Comparison of ENCODE assay signal across 9 cellular contexts in the genomic region with DNA sequence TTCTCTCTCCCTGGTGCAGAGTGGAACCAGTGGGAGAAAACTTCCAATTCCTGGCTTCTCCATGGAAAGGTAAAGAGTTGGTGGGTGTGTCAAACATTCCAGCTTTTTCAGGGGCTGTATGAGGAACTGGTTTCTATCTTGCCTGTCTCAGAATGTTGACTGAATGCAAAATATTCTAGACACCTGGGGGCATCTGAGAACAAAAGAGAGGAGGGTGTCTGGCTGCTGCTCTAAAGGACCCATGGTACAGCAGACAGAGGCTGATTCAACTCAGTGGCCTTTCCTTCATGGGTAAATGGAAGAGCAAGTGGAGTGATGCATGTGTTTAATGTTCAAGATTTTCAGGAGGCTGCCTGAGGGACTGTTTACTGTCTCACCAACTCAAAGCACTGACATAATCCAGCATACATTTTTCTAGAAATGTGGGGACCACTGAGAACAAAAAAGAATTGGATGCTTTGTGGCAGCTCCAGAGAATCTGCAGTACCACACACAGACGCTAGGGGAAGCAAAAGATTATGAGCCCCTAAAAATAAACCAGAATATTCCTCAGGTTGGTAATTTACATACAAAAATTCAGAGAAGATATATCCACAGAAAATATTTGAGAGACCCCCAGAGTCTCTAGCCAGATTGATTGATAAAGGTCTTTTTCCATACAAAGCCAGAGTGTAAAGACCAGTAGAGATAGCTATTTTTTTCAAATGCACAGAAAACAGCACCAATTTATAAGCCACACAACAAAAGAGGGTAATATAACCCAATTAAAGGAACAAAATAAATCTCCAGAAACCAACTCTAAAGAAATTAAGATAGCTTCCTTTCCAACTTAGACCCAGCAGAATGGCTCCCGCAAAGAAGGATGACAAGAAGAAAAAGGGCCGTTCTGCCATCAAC. TPM values are rescaled to one million over a fixed set of nuclear protein-coding genes. Genes with fewer than 3 reads are reported as not detected.
DNase-seq lines count a peak whose midpoint lies in the region; ATAC-seq and TF ChIP-seq lines count a peak whose summit lies in the region.
"Had no signal": no experiment of that assay in that cellular context is flagged by ENCODE, and none has a peak within 500 bp of the region (broad histone marks: within the 10 kb centered on the region; RNA-seq: fewer than 3 reads in every experiment).

No MANE protein-coding gene starts in this region.

- H3K27ac ChIP-seq in breast epithelium (no peak overlapping the region), Peyer's patch (no peak overlapping the region), transverse colon (no peak overlapping the region)

- no peaks in the 10 kb centered on the region for H3K4me1 ChIP-seq in breast epithelium
- H3K4me1 ChIP-seq in Peyer's patch = no peaks in the 10 kb centered on the region
- no peaks in the 10 kb centered on the region for H3K4me1 ChIP-seq in transverse colon

- no peaks in the 10 kb centered on the region for H3K36me3 Mint-ChIP-seq in MCF 10A (ENCODE audit: insufficient read depth, unreplicated experiment)

- CTCF ChIA-PET in MCF 10A (lab: Yijun Ruan, JAX) = interaction anchor here (0.6 to 1.1 kb wide), 6 partner anchors 11 to 206 kb away, joined by 3 to 4 read pairs (median 3); no protein-coding TSS in a partner anchor

- in situ Hi-C loops in transverse colon (cut with MboI; ENCODE audit: low pct_ligation_motif_present in 1 of 4, low pct_unique_long_range_greater_than_20kb in 1 of 4, low sequenced_read_pairs in 3 of 4) = no loop called here

- no peak overlapping the region for H3K4me3 Mint-ChIP-seq in MCF 10A (ENCODE audit: unreplicated experiment)
- H3K4me3 Mint-ChIP-seq: central memory CD8-positive, alpha-beta T cell had no signal

- no peak for TF ChIP-seq EP300 in transverse colon (IDR thresholded peaks at IDR 0.05; ENCODE audit: low read depth)

- ATAC-seq in HG03108 (IDR thresholded peaks at IDR 0.05; ENCODE audit: unreplicated experiment) = no peak

- TF ChIP-seq POLR2A in breast epithelium (IDR thresholded peaks at IDR 0.05) (no peak), Peyer's patch (IDR thresholded peaks at IDR 0.05) (no peak), transverse colon (IDR thresholded peaks at IDR 0.05) (no peak)

- no peaks in the 10 kb centered on the region for H3K4me1 Mint-ChIP-seq in MCF 10A (ENCODE audit: insufficient read depth, unreplicated experiment)
- H3K4me1 Mint-ChIP-seq: central memory CD8-positive, alpha-beta T cell had no signal

- WGBS in transverse colon (ENCODE audit: low coverage in 1 of 2), 2 donors = 14 to 66% methylated on average over 1 to 3 of the region's 3 CpGs

- H3K27me3 ChIP-seq in breast epithelium (peaks cover 0 to 9% of the 10 kb centered on the region in 2 donors), Peyer's patch (no peaks in the 10 kb centered on the region), transverse colon (no peaks in the 10 kb centered on the region)

- TF ChIP-seq CTCF in MCF 10A (IDR thresholded peaks at IDR 0.05; ENCODE audit: unreplicated experiment) (peak; percentile 60), breast epithelium (IDR thresholded peaks at IDR 0.05) (no peak), Peyer's patch (IDR thresholded peaks at IDR 0.05) (peak in 4 of 6 experiments; percentile 30 to 46 (median 40)), transverse colon (IDR thresholded peaks at IDR 0.05) (peak; percentile 20 to 54 (median 45))

- POLR2A ChIA-PET in MCF 10A (lab: Yijun Ruan, JAX) = no interaction called here

- H3K9me3 ChIP-seq in breast epithelium = peaks cover 24 to 61% of the 10 kb centered on the region in 2 donors
- peaks cover 0 to 3% (median 0%) of the 10 kb centered on the region in 4 donors for H3K9me3 ChIP-seq in Peyer's patch
- no peaks in the 10 kb centered on the region for H3K9me3 ChIP-seq in transverse colon

- no TSS peak for BruUV-seq in MCF 10A (replicated peaks; lab: Mats Ljungman, UMichigan)

- peaks cover 3% of the 10 kb centered on the region for H3K27me3 Mint-ChIP-seq in MCF 10A (ENCODE audit: insufficient read depth, unreplicated experiment)
- H3K27me3 Mint-ChIP-seq: central memory CD8-positive, alpha-beta T cell had no signal

- peaks cover 30% of the 10 kb centered on the region for H3K9me3 Mint-ChIP-seq in MCF 10A (ENCODE audit: unreplicated experiment)

- DNase-seq in MCF 10A (ENCODE audit: unreplicated experiment) = peak; percentile 18
- no peak for DNase-seq in breast epithelium (ENCODE audit: low spot score in 2 of 2)
- DNase-seq in Peyer's patch = no peak
- DNase-seq in foreskin melanocyte = peak; percentile 23
- DNase-seq in transverse colon = no peak
- no peak for DNase-seq in epidermal melanocyte (ENCODE audit: insufficient read length, low spot score)
- DNase-seq in NCI-H146 (lab: John Stamatoyannopoulos, UW) = no peak

- H3K36me3 ChIP-seq in breast epithelium = no peaks in the 10 kb centered on the region
- no peaks in the 10 kb centered on the region for H3K36me3 ChIP-seq in Peyer's patch
- H3K36me3 ChIP-seq in transverse colon = no peaks in the 10 kb centered on the region

- H3K27ac Mint-ChIP-seq in MCF 10A (ENCODE audit: low read depth, unreplicated experiment) = no peak overlapping the region

- no peak overlapping the region for H3K4me3 ChIP-seq in breast epithelium
- H3K4me3 ChIP-seq in Peyer's patch = no peak overlapping the region
- H3K4me3 ChIP-seq in transverse colon = no peak overlapping the region

- intact Hi-C loops in MCF 10A (cut with micrococcal nuclease) (no loop called here), breast epithelium (cut with DNase I; ENCODE audit: low total_unique reads) (no loop called here), transverse colon (cut with DNase I; ENCODE audit: low total_unique reads) (no loop called here)

RNA-seq across cellular contexts. Expression of a gene that starts 48.0 kb away (rescaled TPM):
- 0.37 and 1.0 TPM in 2 replicates for total RNA-seq in MCF 10A (2022)
- 10 to 100 TPM in 1 of 3 donors, 1 to 10 TPM in 2; 6.4 to 18.7 (median 9.2) TPM for total RNA-seq in breast epithelium
- total RNA-seq in Peyer's patch = 1 to 10 TPM in 3 of 4 donors, under 1 TPM in 1; 0.70 to 5.0 (median 4.1) TPM
- total RNA-seq in transverse colon = 10 to 100 TPM in 1 of 4 donors, 1 to 10 TPM in 2, under 1 TPM in 1; 0.60 to 11.6 (median 3.2) TPM

Comparison
In these comparisons a context has a peak if more than half of its experiments do, and no peak if none do; other contexts are left out.
1. DNase-seq: peak in MCF 10A (single experiment) and foreskin melanocyte (single experiment); none in breast epithelium (0 of 2), Peyer's patch (0 of 3), transverse colon (single experiment), epidermal melanocyte (single experiment) and NCI-H146 (single experiment).
2. CTCF ChIP-seq: peak in MCF 10A (single experiment), Peyer's patch (4 of 6) and transverse colon (5 of 5); none in breast epithelium (0 of 3).